1 cellular context compared by ENCODE assay signal in genomic region chr2:163664610-163665009, GRCh38.
TF ChIP-seq lines count a peak whose summit lies in the region.

No MANE protein-coding gene starts in this region.

TF ChIP-seq in A549, 52 proteins besides CTCF, POLR2A, EP300 and RAD21 (continued from another document):
- no peak for TF ChIP-seq KDM1A (IDR thresholded peaks at IDR 0.05; ENCODE audit: low read depth)
- no peak for TF ChIP-seq USF2 (IDR thresholded peaks at IDR 0.05)
- peak; percentile 33; the same call in 1 of the 2 replicates for TF ChIP-seq HOXB5 (CRISPR knock-in tag; IDR thresholded peaks at IDR 0.05)
- 0 out of 2 replicates have a peak, but pooled peaks have one; percentile 18 for TF ChIP-seq TFCP2L1 (CRISPR knock-in tag; IDR thresholded peaks at IDR 0.05)
- no peak for TF ChIP-seq HOXB13 (CRISPR knock-in tag; IDR thresholded peaks at IDR 0.05; ENCODE audit: low read depth)
- TF ChIP-seq GATA3 (IDR thresholded peaks at IDR 0.05; ENCODE audit: borderline replicate concordance): peak; percentile 60; the same call in 1 of the 2 replicates
- TF ChIP-seq CEBPB (IDR thresholded peaks at IDR 0.05): peak; percentile 68 to 93
- no peak for TF ChIP-seq E2F6 (IDR thresholded peaks at IDR 0.05; ENCODE audit: borderline replicate concordance, low read depth)
- TF ChIP-seq CBX2 (IDR thresholded peaks at IDR 0.05; ENCODE audit: borderline replicate concordance, low read depth): no peak
- no peak for TF ChIP-seq ELK1 (IDR thresholded peaks at IDR 0.05; ENCODE audit: low read depth, low read length)
- no peak for TF ChIP-seq FOSL2 (IDR thresholded peaks at IDR 0.05)
- peak; percentile 56 for TF ChIP-seq FOSL2 (CRISPR knock-in tag; IDR thresholded peaks at IDR 0.05)
